11 cellular contexts compared by ENCODE assay signal in genomic region chr17:68987966-68988365, GRCh38. TPM values are rescaled to one million over a fixed set of nuclear protein-coding genes. Genes with fewer than 3 reads are reported as not detected.
"Had no signal": no experiment of that assay in that cellular context is flagged by ENCODE, and none has a peak within 500 bp of the region (broad histone marks: within the 10 kb centered on the region; RNA-seq: fewer than 3 reads in every experiment).

No MANE protein-coding gene starts in this region.

- FAIRE-seq: K562 had no signal

- H2AFZ ChIP-seq: GM23248 had no signal

- H3K36me3 ChIP-seq: HAP-1 had no signal

- H3K27ac ChIP-seq: GM23248, HL-60 had no signal

- H3K9ac ChIP-seq: GM23248 had no signal

- H3K9me3 ChIP-seq: HAP-1 had no signal

- DNase-seq: GM23248, GOT3, H7, HFFc6, IMR-90, KG1 had no signal

- H3K4me3 ChIP-seq: GM23248, HAP-1, K562 had no signal

- H3K4me1 ChIP-seq: HAP-1 had no signal

RNA-seq across cellular contexts. Expression of gene ABCA8, which starts 32.8 kb away (rescaled TPM):
- total RNA-seq: H4, H7, HT1080 had no signal
